8 cellular contexts compared by ENCODE assay signal in the genomic region with DNA sequence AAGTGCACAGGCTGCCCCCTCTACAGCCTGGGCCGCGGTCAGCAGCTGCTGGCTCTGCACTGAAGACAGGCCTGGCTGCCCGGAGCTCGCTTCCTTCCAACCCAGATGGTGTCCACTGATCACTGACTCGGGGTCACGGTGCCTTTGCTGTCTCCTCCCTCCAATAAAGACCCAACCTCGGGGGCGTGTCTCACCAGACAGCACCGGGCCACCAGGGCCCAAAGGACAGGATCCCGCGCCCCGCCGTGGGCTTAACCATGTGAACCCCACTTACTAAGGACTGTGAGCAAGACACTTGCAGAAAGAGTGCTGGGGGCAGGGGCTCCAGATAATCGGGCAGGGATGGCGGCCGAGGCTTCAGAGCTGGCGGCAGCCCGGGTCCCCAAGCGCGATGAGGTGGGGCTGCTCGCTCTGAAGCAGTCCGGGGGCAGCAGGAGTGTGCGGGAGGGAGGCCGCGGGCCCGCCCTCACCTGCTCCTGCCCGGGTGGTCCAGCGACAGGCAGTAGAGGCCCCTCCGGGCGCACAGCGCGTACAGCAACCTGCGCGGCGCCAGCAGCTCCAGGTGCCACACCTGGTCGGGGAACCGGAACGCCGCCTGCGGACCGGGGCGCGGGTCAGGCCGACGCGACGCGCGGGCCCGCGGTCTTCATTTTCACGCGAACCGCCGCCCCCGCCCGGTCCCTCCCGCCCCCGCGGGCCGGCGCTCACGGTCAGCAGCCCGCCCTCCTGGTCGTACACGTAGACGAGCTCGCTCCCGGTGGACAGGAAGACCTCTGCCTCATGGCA. TPM values are rescaled to one million over a fixed set of nuclear protein-coding genes. Genes with fewer than 3 reads are reported as not detected.
A peak's percentile ranks its signal among the peaks of the same experiment; 100 is the strongest.
DNase-seq lines count a peak whose midpoint lies in the region; ATAC-seq and TF ChIP-seq lines count a peak whose summit lies in the region.

No MANE protein-coding gene starts in this region.

- peaks cover 23% of the 10 kb centered on the region for H3K4me1 ChIP-seq in ACC112 (ENCODE audit: control insufficient read depth, insufficient read depth, low read length, unreplicated experiment)

- no TSS peak for BruUV-seq in MCF 10A (replicated peaks; lab: Mats Ljungman, UMichigan)

- peaks cover 50% of the 10 kb centered on the region for H3K36me3 Mint-ChIP-seq in MCF 10A (ENCODE audit: insufficient read depth, unreplicated experiment)

- no peak for TF ChIP-seq CTCF in MCF 10A (IDR thresholded peaks at IDR 0.05; ENCODE audit: unreplicated experiment)

- H3K27ac ChIP-seq in ACC112 (ENCODE audit: low read depth, low read length) (0 out of 2 replicates have a peak overlapping the region, but pooled peaks have one; percentile 16), layer of hippocampus (ENCODE audit: low read depth, low read length) (peak overlapping the region; percentile 68), temporal lobe (ENCODE audit: low read depth, low read length) (peak overlapping the region; percentile 56)

- H3K9me3 ChIP-seq in MG63, result no peaks in the 10 kb centered on the region

- H3K27me3 ChIP-seq in ACC112 (ENCODE audit: insufficient read depth, low read length) (no peaks in the 10 kb centered on the region), MG63 (no peaks in the 10 kb centered on the region), layer of hippocampus (ENCODE audit: control insufficient read depth, insufficient read depth, low read length) (no peaks in the 10 kb centered on the region)

- peak overlapping the region; percentile 66 for H2AFZ ChIP-seq in ACC112 (ENCODE audit: low read length, unreplicated experiment)

- peaks cover 6% of the 10 kb centered on the region for H3K4me1 Mint-ChIP-seq in MCF 10A (ENCODE audit: insufficient read depth, unreplicated experiment)

- CTCF ChIA-PET in MCF 10A (lab: Yijun Ruan, JAX), result interaction anchor here (0.6 to 5.0 kb wide), 3 partner anchors 39 to 290 kb away, joined by 3 to 28 read pairs (median 3); partner anchors contain the start of gene ACTG1

- H3K27ac Mint-ChIP-seq in MCF 10A (ENCODE audit: low read depth, unreplicated experiment), result peak overlapping the region; percentile 49

- POLR2A ChIA-PET in MCF 10A (lab: Yijun Ruan, JAX), result interaction anchor here (0.6 to 4.0 kb wide), 22 partner anchors 8 to 258 kb away, joined by 3 to 65 read pairs (median 6); partner anchors contain the start of genes ACTG1, ARL16, HGS and MRPL12

- H3K4me3 Mint-ChIP-seq in MCF 10A (ENCODE audit: unreplicated experiment), result peak overlapping the region; percentile 82

- no peaks in the 10 kb centered on the region for H3K9me3 Mint-ChIP-seq in MCF 10A (ENCODE audit: unreplicated experiment)

- H3K27me3 Mint-ChIP-seq in MCF 10A (ENCODE audit: insufficient read depth, unreplicated experiment), result no peaks in the 10 kb centered on the region

- H3K79me2 ChIP-seq in ACC112 (ENCODE audit: control insufficient read depth, insufficient read depth, low read length, unreplicated experiment), result peaks cover 29% of the 10 kb centered on the region

- intact Hi-C loops in MCF 10A (cut with micrococcal nuclease), result loop anchor here (1.0 to 2.0 kb wide), 2 partner anchors 25 to 33 kb away; no protein-coding TSS in a partner anchor

- ATAC-seq in GM19023 (IDR thresholded peaks at IDR 0.05; ENCODE audit: unreplicated experiment), result peak; percentile 23
- ATAC-seq in HG03521 (IDR thresholded peaks at IDR 0.05; ENCODE audit: unreplicated experiment), result no peak

- peak; percentile 45 for DNase-seq in MG63
- DNase-seq in MCF 10A (ENCODE audit: unreplicated experiment), result peak; percentile 19
- no peak for DNase-seq in GF-D8 (lab: John Stamatoyannopoulos, UW)

- H3K4me3 ChIP-seq in ACC112 (ENCODE audit: low read depth, low read length) (peak overlapping the region; percentile 81), MG63 (peak overlapping the region; percentile 96)

- H3K36me3 ChIP-seq in ACC112 (ENCODE audit: insufficient read depth, low read length), result peaks cover 3% of the 10 kb centered on the region; the same call in 1 of the 2 replicates
- H3K36me3 ChIP-seq in MG63, result peaks cover 62% of the 10 kb centered on the region

RNA-seq across cellular contexts. Expression of gene FAAP100, which starts 0.5 kb away (rescaled TPM):
- total RNA-seq in MG63 (2014; rRNA removed; shearing (Covaris generic); ENCODE audit: low replicate concordance), result 25.6 and 41.7 TPM in 2 replicates
- total RNA-seq in MCF 10A (2022) (23.4 and 32.5 TPM in 2 replicates), temporal lobe (25.1 TPM)

RNA-seq across cellular contexts. Expression of gene FSCN2, which starts 23.5 kb away (rescaled TPM):
- total RNA-seq in MG63 (2014; rRNA removed; shearing (Covaris generic); ENCODE audit: low replicate concordance), result 0.12 TPM in 1 of 2 replicates, not detected in the other
- 0.37 TPM in 1 of 2 replicates, not detected in the other for total RNA-seq in MCF 10A (2022)
- 3.4 TPM for total RNA-seq in temporal lobe

RNA-seq across cellular contexts. Expression of gene ACTG1, which starts 39.1 kb away (rescaled TPM):
- total RNA-seq in MG63 (2014; rRNA removed; shearing (Covaris generic); ENCODE audit: low replicate concordance), result 5,061 and 6,321 TPM in 2 replicates
- total RNA-seq in MCF 10A (2022) (1,056 and 1,461 TPM in 2 replicates), temporal lobe (2,532 TPM)

Comparison
In these comparisons a context has a peak if more than half of its experiments do, and no peak if none do; other contexts are left out.
1. H3K27ac ChIP-seq: peak in every context shown above with its lines; median percentile 68 in layer of hippocampus; 56 in temporal lobe; 16 in ACC112.